12 cellular contexts compared by ENCODE assay signal in genomic region chr3:170350515-170351413, GRCh38. TPM values are rescaled to one million over a fixed set of nuclear protein-coding genes. Genes with fewer than 3 reads are reported as not detected.
DNase-seq lines count a peak whose midpoint lies in the region; ATAC-seq and TF ChIP-seq lines count a peak whose summit lies in the region.
"Had no signal": no experiment of that assay in that cellular context is flagged by ENCODE, and none has a peak within 500 bp of the region (broad histone marks: within the 10 kb centered on the region; RNA-seq: fewer than 3 reads in every experiment).

No MANE protein-coding gene starts in this region.

- H3K9me3 ChIP-seq in BLaER1 = no peaks in the 10 kb centered on the region
- H3K9me3 ChIP-seq: spleen had no signal

- TF ChIP-seq CTCF in activated B cell treated with CpG ODN at 0.5 μM for 24 hours (IDR thresholded peaks at IDR 0.05) = no peak

- H3K4me1 ChIP-seq in BLaER1 = peaks cover 75% of the 10 kb centered on the region

- intact Hi-C loops in activated B cell treated with CpG ODN at 0.5 μM for 24 hours (cut with micrococcal nuclease) = no loop called here

- no peaks in the 10 kb centered on the region for H3K36me3 Mint-ChIP-seq in activated B cell treated with CpG ODN at 0.5 μM for 24 hours (ENCODE audit: low read depth)
- no peaks in the 10 kb centered on the region for H3K36me3 Mint-ChIP-seq in activated CD8-positive, alpha-beta T cell treated with anti-CD3 and anti-CD28 coated beads, Interleukin-2, amount 10 ng/mL, durations not matched to agents 7 days and 5 days (ENCODE audit: low read depth)

- H4K20me1 ChIP-seq in BLaER1 = no peaks in the 10 kb centered on the region

- peaks cover 85% of the 10 kb centered on the region for H3K4me1 Mint-ChIP-seq in activated B cell treated with CpG ODN at 0.5 μM for 24 hours
- peaks cover 7% of the 10 kb centered on the region for H3K4me1 Mint-ChIP-seq in activated CD8-positive, alpha-beta T cell treated with anti-CD3 and anti-CD28 coated beads, Interleukin-2, amount 10 ng/mL, durations not matched to agents 7 days and 5 days (ENCODE audit: low read depth)

- H3K4me3 Mint-ChIP-seq in activated B cell treated with CpG ODN at 0.5 μM for 24 hours = peak overlapping the region; percentile 66
- H3K4me3 Mint-ChIP-seq in activated CD8-positive, alpha-beta T cell treated with anti-CD3 and anti-CD28 coated beads, Interleukin-2, amount 10 ng/mL, durations not matched to agents 7 days and 5 days = no peak overlapping the region
- H3K4me3 Mint-ChIP-seq: activated T-cell treated with anti-CD3 and anti-CD28 coated beads, Interleukin-2, amount 50 U/mL, for 72 hours; stimulated activated effector memory CD8-positive, alpha-beta T cell treated with anti-CD3 and anti-CD28 coated beads, Interleukin-12 subunit alpha, Interleukin-12 subunit beta, amount 100 ng/mL, for 72 hours had no signal

- H3K27ac ChIP-seq in BLaER1 = peak overlapping the region; percentile 75

- H3K36me3 ChIP-seq in BLaER1 = no peaks in the 10 kb centered on the region
- H3K36me3 ChIP-seq: spleen had no signal

- ATAC-seq in GM19351 (IDR thresholded peaks at IDR 0.05; ENCODE audit: unreplicated experiment) (peak; percentile 54), HG03103 (IDR thresholded peaks at IDR 0.05; ENCODE audit: low read depth, unreplicated experiment) (peak; percentile 53), activated B cell treated with CpG ODN at 0.5 μM for 24 hours (ENCODE audit: low read depth) (peak; percentile 38)
- no peak for ATAC-seq in activated CD8-positive, alpha-beta T cell treated with anti-CD3 and anti-CD28 coated beads, Interleukin-2, amount 10 ng/mL, durations not matched to agents 7 days and 5 days
- ATAC-seq: activated T-cell treated with anti-CD3 and anti-CD28 coated beads, Interleukin-2, amount 50 U/mL, for 72 hours; stimulated activated effector memory CD8-positive, alpha-beta T cell treated with anti-CD3 and anti-CD28 coated beads, Interleukin-12 subunit alpha, Interleukin-12 subunit beta, amount 100 ng/mL, for 72 hours had no signal

- H3K27ac Mint-ChIP-seq in activated B cell treated with CpG ODN at 0.5 μM for 24 hours = peak overlapping the region; percentile 80
- no peak overlapping the region for H3K27ac Mint-ChIP-seq in activated CD8-positive, alpha-beta T cell treated with anti-CD3 and anti-CD28 coated beads, Interleukin-2, amount 10 ng/mL, durations not matched to agents 7 days and 5 days
- H3K27ac Mint-ChIP-seq: activated T-cell treated with anti-CD3 and anti-CD28 coated beads, Interleukin-2, amount 50 U/mL, for 72 hours; stimulated activated effector memory CD8-positive, alpha-beta T cell treated with anti-CD3 and anti-CD28 coated beads, Interleukin-12 subunit alpha, Interleukin-12 subunit beta, amount 100 ng/mL, for 72 hours had no signal

- DNase-seq in activated B cell treated with CpG ODN at 0.5 μM for 24 hours (no peak), NCI-H226 (no peak)
- no peak for DNase-seq in activated CD8-positive, alpha-beta T cell treated with anti-CD3 and anti-CD28 coated beads, Interleukin-2, amount 10 ng/mL, durations not matched to agents 7 days and 5 days
- DNase-seq in activated CD8-positive, alpha-beta memory T cell treated with anti-CD3 and anti-CD28 coated beads, Interleukin-2, amount 50 U/mL, for 48 hours = no peak
- no peak for DNase-seq in activated naive CD4-positive, alpha-beta T cell (lab: John Stamatoyannopoulos, UW)
- DNase-seq: activated T-cell treated with anti-CD3 and anti-CD28 coated beads, Interleukin-2, amount 50 U/mL, for 72 hours; foreskin melanocyte; spleen had no signal

- no peaks in the 10 kb centered on the region for H3K9me3 Mint-ChIP-seq in activated B cell treated with CpG ODN at 0.5 μM for 24 hours
- H3K9me3 Mint-ChIP-seq in activated CD8-positive, alpha-beta T cell treated with anti-CD3 and anti-CD28 coated beads, Interleukin-2, amount 10 ng/mL, durations not matched to agents 7 days and 5 days (ENCODE audit: insufficient read depth) = no peaks in the 10 kb centered on the region
- H3K9me3 Mint-ChIP-seq: activated T-cell treated with anti-CD3 and anti-CD28 coated beads, Interleukin-2, amount 50 U/mL, for 72 hours; stimulated activated effector memory CD8-positive, alpha-beta T cell treated with anti-CD3 and anti-CD28 coated beads, Interleukin-12 subunit alpha, Interleukin-12 subunit beta, amount 100 ng/mL, for 72 hours had no signal

- peak overlapping the region; percentile 80 for H3K4me2 ChIP-seq in BLaER1

- no peaks in the 10 kb centered on the region for H3K27me3 ChIP-seq in BLaER1
- H3K27me3 ChIP-seq: spleen had no signal

- H3K9ac ChIP-seq in BLaER1 = peak overlapping the region; percentile 47

- CTCF ChIA-PET in activated B cell treated with CpG ODN at 0.5 μM for 24 hours (lab: Charles Lee) = interaction anchor here (0.9 to 1.5 kb wide), 3 partner anchors 42 to 461 kb away, joined by 3 to 4 read pairs (median 3); no protein-coding TSS in a partner anchor
- CTCF ChIA-PET in activated CD8-positive, alpha-beta T cell treated with anti-CD3 and anti-CD28 coated beads, Interleukin-2, amount 10 ng/mL, durations not matched to agents 7 days and 5 days (lab: Charles Lee) = no interaction called here

- POLR2A ChIA-PET in activated B cell treated with CpG ODN at 0.5 μM for 24 hours (lab: Charles Lee) = interaction anchor here (0.5 to 2.3 kb wide), 4 partner anchors 10 to 582 kb away, joined by 3 to 6 read pairs (median 5); partner anchors contain the start of gene ACTRT3
- POLR2A ChIA-PET in activated CD8-positive, alpha-beta T cell treated with anti-CD3 and anti-CD28 coated beads, Interleukin-2, amount 10 ng/mL, durations not matched to agents 7 days and 5 days (lab: Charles Lee) = no interaction called here

- peak overlapping the region; percentile 38 for H3K4me3 ChIP-seq in BLaER1

- no peaks in the 10 kb centered on the region for H3K27me3 Mint-ChIP-seq in activated B cell treated with CpG ODN at 0.5 μM for 24 hours
- peaks cover 16% of the 10 kb centered on the region for H3K27me3 Mint-ChIP-seq in activated CD8-positive, alpha-beta T cell treated with anti-CD3 and anti-CD28 coated beads, Interleukin-2, amount 10 ng/mL, durations not matched to agents 7 days and 5 days (ENCODE audit: low read depth)

RNA-seq across cellular contexts. Expression of gene SKIL, which starts 6.8 kb away (rescaled TPM):
- total RNA-seq in activated B cell treated with CpG ODN at 0.5 μM for 24 hours = 112 and 123 TPM in 2 replicates
- 1 to 10 TPM; 6.7 to 6.9 TPM for total RNA-seq in activated CD8-positive, alpha-beta T cell treated with anti-CD3 and anti-CD28 coated beads, Interleukin-2, amount 10 ng/mL, durations not matched to agents 7 days and 5 days

Comparison
In these comparisons a context has a peak if more than half of its experiments do, and no peak if none do; other contexts are left out.
1. RNA of gene SKIL, which starts 6.8 kb away (total RNA-seq): 112 to 123 TPM in activated B cell treated with CpG ODN at 0.5 μM for 24 hours; 6.7 to 6.9 TPM in activated CD8-positive, alpha-beta T cell treated with anti-CD3 and anti-CD28 coated beads, Interleukin-2, amount 10 ng/mL, durations not matched to agents 7 days and 5 days; every median in the first group is over 10 times any median in the second.